8 cellular contexts compared by ENCODE assay signal in genomic region chr13:24511019-24511823, GRCh38. TPM values are rescaled to one million over a fixed set of nuclear protein-coding genes. Genes with fewer than 3 reads are reported as not detected.
DNase-seq lines count a peak whose midpoint lies in the region; ATAC-seq and TF ChIP-seq lines count a peak whose summit lies in the region.

No MANE protein-coding gene starts in this region.

- H3K36me3 ChIP-seq in thymus (ENCODE audit: control insufficient read depth, insufficient read depth), result peaks cover 3% of the 10 kb centered on the region

- WGBS in thymus, result 33% methylated on average over 22 of the region's 22 CpGs

- H3K27me3 ChIP-seq in thymus (ENCODE audit: control insufficient read depth, insufficient read depth), result no peaks in the 10 kb centered on the region

- H3K36me3 Mint-ChIP-seq in HFFc6 (ENCODE audit: low read depth) (peaks cover 9% of the 10 kb centered on the region), neural crest cell (ENCODE audit: low read depth) (peaks cover 8% of the 10 kb centered on the region)
- H3K36me3 Mint-ChIP-seq in activated CD8-positive, alpha-beta memory T cell treated with anti-CD3 and anti-CD28 coated beads, Interleukin-2, amount 10 ng/mL, durations not matched to agents 7 days and 5 days, result peaks cover 33% of the 10 kb centered on the region

- DNase-seq in ELF-1 (ENCODE audit: low read depth, low spot score), result peak; percentile 51
- peak; percentile 87 for DNase-seq in HFFc6
- peak; percentile 23 for DNase-seq in NCI-H510A treated with DMSO at 0.1 percent for 48 hours (lab: John Stamatoyannopoulos, UW)
- DNase-seq in activated CD8-positive, alpha-beta memory T cell treated with anti-CD3 and anti-CD28 coated beads, Interleukin-2, amount 10 ng/mL, durations not matched to agents 7 days and 5 days, result peak; percentile 65
- DNase-seq in neural crest cell (ENCODE audit: low read depth, low spot score), result no peak
- DNase-seq in NCI-H524 treated with DMSO at 0.1 percent for 48 hours (lab: John Stamatoyannopoulos, UW), result no peak

- peak overlapping the region; percentile 80 for H3K4me3 ChIP-seq in thymus (ENCODE audit: low read length)

- H3K27ac ChIP-seq in thymus (ENCODE audit: low read depth), result peak overlapping the region; percentile 77

- H3K9me3 ChIP-seq in thymus (ENCODE audit: control insufficient read depth), result no peaks in the 10 kb centered on the region

- H3K4me3 Mint-ChIP-seq in HFFc6, result peak overlapping the region; percentile 95
- H3K4me3 Mint-ChIP-seq in activated CD8-positive, alpha-beta memory T cell treated with anti-CD3 and anti-CD28 coated beads, Interleukin-2, amount 10 ng/mL, durations not matched to agents 7 days and 5 days, result peak overlapping the region; percentile 86
- H3K4me3 Mint-ChIP-seq in neural crest cell, result peak overlapping the region; percentile 82

- H3K27ac Mint-ChIP-seq in HFFc6 (peak overlapping the region; percentile 99), neural crest cell (ENCODE audit: unreplicated experiment) (peak overlapping the region; percentile 28)
- H3K27ac Mint-ChIP-seq in activated CD8-positive, alpha-beta memory T cell treated with anti-CD3 and anti-CD28 coated beads, Interleukin-2, amount 10 ng/mL, durations not matched to agents 7 days and 5 days, result peak overlapping the region; percentile 91

- H3K4me1 Mint-ChIP-seq in HFFc6 (ENCODE audit: low read depth) (peaks cover 26% of the 10 kb centered on the region), neural crest cell (peaks cover 23% of the 10 kb centered on the region)
- peaks cover 38% of the 10 kb centered on the region for H3K4me1 Mint-ChIP-seq in activated CD8-positive, alpha-beta memory T cell treated with anti-CD3 and anti-CD28 coated beads, Interleukin-2, amount 10 ng/mL, durations not matched to agents 7 days and 5 days

- H3K4me1 ChIP-seq in thymus (ENCODE audit: control insufficient read depth, insufficient read depth, low read length), result peaks cover 5% of the 10 kb centered on the region

- TF ChIP-seq CTCF in HFFc6 (IDR thresholded peaks at IDR 0.05) (no peak), neural crest cell (conservative IDR thresholded peaks at IDR 0.05) (no peak)

- CTCF ChIA-PET in activated CD8-positive, alpha-beta memory T cell treated with anti-CD3 and anti-CD28 coated beads, Interleukin-2, amount 10 ng/mL, durations not matched to agents 7 days and 5 days (lab: Charles Lee), result interaction anchor here (1.0 kb wide), 1 partner anchor 217 kb away, joined by 3 read pairs; no protein-coding TSS in a partner anchor

- peaks cover 3% of the 10 kb centered on the region for H3K27me3 Mint-ChIP-seq in HFFc6 (ENCODE audit: insufficient read depth)
- H3K27me3 Mint-ChIP-seq in activated CD8-positive, alpha-beta memory T cell treated with anti-CD3 and anti-CD28 coated beads, Interleukin-2, amount 10 ng/mL, durations not matched to agents 7 days and 5 days, result peaks cover 3% of the 10 kb centered on the region
- no peaks in the 10 kb centered on the region for H3K27me3 Mint-ChIP-seq in neural crest cell (ENCODE audit: low read depth)

- H3K9me3 Mint-ChIP-seq in HFFc6 (no peaks in the 10 kb centered on the region), neural crest cell (peaks cover 5% of the 10 kb centered on the region)
- H3K9me3 Mint-ChIP-seq in activated CD8-positive, alpha-beta memory T cell treated with anti-CD3 and anti-CD28 coated beads, Interleukin-2, amount 10 ng/mL, durations not matched to agents 7 days and 5 days (ENCODE audit: low read depth), result no peaks in the 10 kb centered on the region

- peak; percentile 38 for ATAC-seq in activated CD8-positive, alpha-beta memory T cell treated with anti-CD3 and anti-CD28 coated beads, Interleukin-2, amount 10 ng/mL, durations not matched to agents 7 days and 5 days
- peak; percentile 79 for ATAC-seq in esophagus mucosa

RNA-seq across cellular contexts. Expression of gene PARP4, which starts 1.4 kb away (rescaled TPM):
- 10 to 100 TPM; 38.0 to 48.5 (median 43.1) TPM for total RNA-seq in HFFc6 (2021; fragmentation: NEBNext Ultra II Directional; extraction: Animal tissue kit (Norgen Biotek cat#: 25700))
- 10 to 100 TPM; 75.0 to 78.8 TPM for total RNA-seq in activated CD8-positive, alpha-beta memory T cell treated with anti-CD3 and anti-CD28 coated beads, Interleukin-2, amount 10 ng/mL, durations not matched to agents 7 days and 5 days
- 41.5 TPM for total RNA-seq in esophagus mucosa
- 34.7 and 36.3 TPM in 2 replicates for total RNA-seq in neural crest cell
- polyA plus RNA-seq in thymus, result 24.7 TPM

Comparison
In these comparisons a context has a peak if more than half of its experiments do, and no peak if none do; other contexts are left out.
1. DNase-seq: peak in ELF-1 (single experiment), HFFc6 (single experiment), NCI-H510A treated with DMSO at 0.1 percent for 48 hours (single experiment) and activated CD8-positive, alpha-beta memory T cell treated with anti-CD3 and anti-CD28 coated beads, Interleukin-2, amount 10 ng/mL, durations not matched to agents 7 days and 5 days (single experiment); none in neural crest cell (single experiment) and NCI-H524 treated with DMSO at 0.1 percent for 48 hours (single experiment).
2. H3K27ac Mint-ChIP-seq: peak in every context shown above with its lines; median percentile 99 in HFFc6; 91 in activated CD8-positive, alpha-beta memory T cell treated with anti-CD3 and anti-CD28 coated beads, Interleukin-2, amount 10 ng/mL, durations not matched to agents 7 days and 5 days; 28 in neural crest cell.
3. Peak in every context shown above with its lines, with median percentiles within 50 percentile points of each other: H3K4me3 Mint-ChIP-seq.